Comparison of ENCODE assay signal across 1 cellular context in genomic region chr12:8950702-8951478, GRCh38.
TF ChIP-seq lines count a peak whose summit lies in the region.

No MANE protein-coding gene starts in this region.

TF ChIP-seq in GM23338, 12 proteins besides CTCF, POLR2A, EP300 and RAD21 (continued from another document):
- TF ChIP-seq ZNF462 (CRISPR knock-in tag; IDR thresholded peaks at IDR 0.05) (no peak), ZNF114 (CRISPR knock-in tag; IDR thresholded peaks at IDR 0.05) (no peak), POLR2AphosphoS5 (IDR thresholded peaks at IDR 0.05; ENCODE audit: low read depth) (no peak)
